Comparison of ENCODE assay signal across 11 cellular contexts in genomic region chr4:153296424-153296823, GRCh38. TPM values are rescaled to one million over a fixed set of nuclear protein-coding genes. Genes with fewer than 3 reads are reported as not detected.
DNase-seq lines count a peak whose midpoint lies in the region; ATAC-seq, FAIRE-seq and TF ChIP-seq lines count a peak whose summit lies in the region.
"Had no signal": no experiment of that assay in that cellular context is flagged by ENCODE, and none has a peak within 500 bp of the region (broad histone marks: within the 10 kb centered on the region; RNA-seq: fewer than 3 reads in every experiment).

No MANE protein-coding gene starts in this region.

- in situ Hi-C loops in HepG2 (cut with HindIII; ENCODE audit: extremely low pct_ligation_motif_present, low pct_unique_long_range_greater_than_20kb): no loop called here

- H3K9me3 ChIP-seq in MG63 (no peaks in the 10 kb centered on the region), esophagus squamous epithelium (peaks cover 0 to 9% (median 0%) of the 10 kb centered on the region in 3 donors), HepG2 (ENCODE audit: low read length) (no peaks in the 10 kb centered on the region), pancreas (no peaks in the 10 kb centered on the region)

- intact Hi-C loops in esophagus squamous epithelium (cut with DNase I) (no loop called here), HepG2 (cut with micrococcal nuclease; ENCODE audit: unreplicated experiment) (no loop called here), pancreas (cut with DNase I) (no loop called here)

- FAIRE-seq in HepG2 (lab: Jason Lieb, UNC) (no peak), pancreas (lab: Jason Lieb, UNC) (no peak)

- H3K9ac ChIP-seq in HepG2 (ENCODE audit: insufficient read depth, low read depth, low read length): no peak overlapping the region

- WGBS in esophagus squamous epithelium, 2 donors: 14 to 27% methylated on average over 4 of the region's 4 CpGs
- 79% methylated on average over 4 of the region's 4 CpGs for WGBS in HepG2 (ENCODE audit: low lambda C conversion rate)
- WGBS in pancreas, 2 donors: 49 to 60% methylated on average over 4 of the region's 4 CpGs

- BruUV-seq in HepG2 (replicated peaks; lab: Mats Ljungman, UMichigan): no TSS peak

- TF ChIP-seq CTCF in esophagus squamous epithelium (IDR thresholded peaks at IDR 0.05) (no peak), HepG2 (CRISPR knock-in tag; IDR thresholded peaks at IDR 0.05) (no peak), pancreas (IDR thresholded peaks at IDR 0.05) (no peak)

- TF ChIP-seq POLR2A in esophagus squamous epithelium (IDR thresholded peaks at IDR 0.05): no peak
- no peak for TF ChIP-seq POLR2A in HepG2 (IDR thresholded peaks at IDR 0.05; ENCODE audit: insufficient read depth in 1 of 2, low read depth in 2 of 2, low read length in 2 of 2)

- POLR2A ChIA-PET in HepG2 (lab: Yijun Ruan, JAX): no interaction called here

- no peaks in the 10 kb centered on the region for H3K27me3 ChIP-seq in MG63
- H3K27me3 ChIP-seq in esophagus squamous epithelium: no peaks in the 10 kb centered on the region
- H3K27me3 ChIP-seq in HepG2 (ENCODE audit: control insufficient read depth in 1 of 2, insufficient read depth in 2 of 2, low read length in 2 of 2): no peaks in the 10 kb centered on the region
- no peaks in the 10 kb centered on the region for H3K27me3 ChIP-seq in pancreas

- H3K4me2 ChIP-seq in HepG2 (ENCODE audit: low read depth, low read length): no peak overlapping the region

- H3K36me3 ChIP-seq in MG63 (no peaks in the 10 kb centered on the region), esophagus squamous epithelium (peaks cover 0 to 41% (median 0%) of the 10 kb centered on the region in 3 donors), HepG2 (replicated peaks in 1 of 2; ENCODE audit: control insufficient read depth in 1 of 2, insufficient read depth in 2 of 2, low read length in 2 of 2) (no peaks in the 10 kb centered on the region), pancreas (peaks cover 0 to 13% (median 0%) of the 10 kb centered on the region in 3 donors)

- peak overlapping the region in 3 of 4 donors; percentile 37 to 76 (median 56) for H3K27ac ChIP-seq in esophagus squamous epithelium
- no peak overlapping the region for H3K27ac ChIP-seq in HepG2 (ENCODE audit: extremely low read length, insufficient read depth, low read length)
- no peak overlapping the region for H3K27ac ChIP-seq in pancreas

- no peaks in the 10 kb centered on the region for H4K20me1 ChIP-seq in HepG2 (ENCODE audit: insufficient read depth, low read length)

- ATAC-seq in HepG2: no peak
- no peak for ATAC-seq in pancreas

- CTCF ChIA-PET in HepG2 (lab: Yijun Ruan, JAX; ENCODE audit: low intra/inter-chr PET ratio, low total read pairs): no interaction called here

- peak; percentile 87 for DNase-seq in AG08395 (ENCODE audit: low spot score)
- DNase-seq in MG63: peak; percentile 17
- DNase-seq in esophagus squamous epithelium (lab: John Stamatoyannopoulos, UW): no peak
- DNase-seq in non-pigmented ciliary epithelial cell (ENCODE audit: low read depth): peak; percentile 6
- DNase-seq in ecto neural progenitor cell (ENCODE audit: low spot score): no peak
- no peak for DNase-seq in pons (ENCODE audit: low spot score)
- no peak for DNase-seq in HepG2 (ENCODE audit: low spot score)
- DNase-seq in pancreas: no peak
- DNase-seq: activated CD4-positive, alpha-beta T cell treated with anti-CD3 and anti-CD28 coated beads, Interleukin-2, amount 10 ng/mL, durations not matched to agents 24 days and 14 days; CD4-positive, CD25-positive, alpha-beta regulatory T cell; NCI-H2227 treated with DMSO at 0.1 percent for 48 hours had no signal

- H3K4me3 ChIP-seq in MG63 (no peak overlapping the region), esophagus squamous epithelium (peak overlapping the region in 3 of 4 donors; percentile 1 to 25 (median 13)), HepG2 (replicated peaks in 1 of 3; ENCODE audit: insufficient read depth in 1 of 3, low read depth in 2 of 3, low read length in 3 of 3) (no peak overlapping the region), pancreas (no peak overlapping the region)

- TF ChIP-seq RAD21 in HepG2 (CRISPR knock-in tag; IDR thresholded peaks at IDR 0.05): no peak

- no peak overlapping the region for H2AFZ ChIP-seq in HepG2 (ENCODE audit: low read length)

- no peak for TF ChIP-seq EP300 in HepG2 (IDR thresholded peaks at IDR 0.05; ENCODE audit: low read depth in 2 of 2, low read length in 2 of 2)
- no peak for TF ChIP-seq EP300 in HepG2 (CRISPR knock-in tag; IDR thresholded peaks at IDR 0.05; ENCODE audit: borderline replicate concordance)

- H3K79me2 ChIP-seq in HepG2 (ENCODE audit: insufficient read depth, low read length): no peaks in the 10 kb centered on the region

- H3K4me1 ChIP-seq in esophagus squamous epithelium (peaks cover 8 to 44% (median 11%) of the 10 kb centered on the region in 3 donors), HepG2 (ENCODE audit: insufficient read depth, low read length) (no peaks in the 10 kb centered on the region), pancreas (no peaks in the 10 kb centered on the region)

TF ChIP-seq in HepG2, 621 proteins besides CTCF, POLR2A, EP300 and RAD21:
- TF ChIP-seq, protein P1, sequence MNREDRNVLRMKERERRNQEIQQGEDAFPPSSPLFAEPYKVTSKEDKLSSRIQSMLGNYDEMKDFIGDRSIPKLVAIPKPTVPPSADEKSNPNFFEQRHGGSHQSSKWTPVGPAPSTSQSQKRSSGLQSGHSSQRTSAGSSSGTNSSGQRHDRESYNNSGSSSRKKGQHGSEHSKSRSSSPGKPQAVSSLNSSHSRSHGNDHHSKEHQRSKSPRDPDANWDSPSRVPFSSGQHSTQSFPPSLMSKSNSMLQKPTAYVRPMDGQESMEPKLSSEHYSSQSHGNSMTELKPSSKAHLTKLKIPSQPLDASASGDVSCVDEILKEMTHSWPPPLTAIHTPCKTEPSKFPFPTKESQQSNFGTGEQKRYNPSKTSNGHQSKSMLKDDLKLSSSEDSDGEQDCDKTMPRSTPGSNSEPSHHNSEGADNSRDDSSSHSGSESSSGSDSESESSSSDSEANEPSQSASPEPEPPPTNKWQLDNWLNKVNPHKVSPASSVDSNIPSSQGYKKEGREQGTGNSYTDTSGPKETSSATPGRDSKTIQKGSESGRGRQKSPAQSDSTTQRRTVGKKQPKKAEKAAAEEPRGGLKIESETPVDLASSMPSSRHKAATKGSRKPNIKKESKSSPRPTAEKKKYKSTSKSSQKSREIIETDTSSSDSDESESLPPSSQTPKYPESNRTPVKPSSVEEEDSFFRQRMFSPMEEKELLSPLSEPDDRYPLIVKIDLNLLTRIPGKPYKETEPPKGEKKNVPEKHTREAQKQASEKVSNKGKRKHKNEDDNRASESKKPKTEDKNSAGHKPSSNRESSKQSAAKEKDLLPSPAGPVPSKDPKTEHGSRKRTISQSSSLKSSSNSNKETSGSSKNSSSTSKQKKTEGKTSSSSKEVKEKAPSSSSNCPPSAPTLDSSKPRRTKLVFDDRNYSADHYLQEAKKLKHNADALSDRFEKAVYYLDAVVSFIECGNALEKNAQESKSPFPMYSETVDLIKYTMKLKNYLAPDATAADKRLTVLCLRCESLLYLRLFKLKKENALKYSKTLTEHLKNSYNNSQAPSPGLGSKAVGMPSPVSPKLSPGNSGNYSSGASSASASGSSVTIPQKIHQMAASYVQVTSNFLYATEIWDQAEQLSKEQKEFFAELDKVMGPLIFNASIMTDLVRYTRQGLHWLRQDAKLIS (CRISPR knock-in tag; IDR thresholded peaks at IDR 0.05): no peak
- no peak for TF ChIP-seq ZNF17 (CRISPR knock-in tag; IDR thresholded peaks at IDR 0.05)
- TF ChIP-seq, protein P2, sequence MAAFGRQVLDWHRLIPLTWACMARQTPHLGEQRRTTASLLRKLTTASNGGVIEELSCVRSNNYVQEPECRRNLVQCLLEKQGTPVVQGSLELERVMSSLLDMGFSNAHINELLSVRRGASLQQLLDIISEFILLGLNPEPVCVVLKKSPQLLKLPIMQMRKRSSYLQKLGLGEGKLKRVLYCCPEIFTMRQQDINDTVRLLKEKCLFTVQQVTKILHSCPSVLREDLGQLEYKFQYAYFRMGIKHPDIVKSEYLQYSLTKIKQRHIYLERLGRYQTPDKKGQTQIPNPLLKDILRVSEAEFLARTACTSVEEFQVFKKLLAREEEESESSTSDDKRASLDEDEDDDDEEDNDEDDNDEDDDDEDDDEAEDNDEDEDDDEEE (CRISPR knock-in tag; IDR thresholded peaks at IDR 0.05): no peak
- TF ChIP-seq PCBP1 (IDR thresholded peaks at IDR 0.05; ENCODE audit: borderline replicate concordance, low read depth, low read length): no peak
- TF ChIP-seq ZFP41 (CRISPR knock-in tag; IDR thresholded peaks at IDR 0.05; ENCODE audit: borderline replicate concordance): no peak
- no peak for TF ChIP-seq ZFP1 (CRISPR knock-in tag; IDR thresholded peaks at IDR 0.05)

RNA-seq across cellular contexts. Expression of gene MND1, which starts 48.1 kb away (rescaled TPM):
- total RNA-seq in MG63 (2014; rRNA removed; shearing (Covaris generic); ENCODE audit: low replicate concordance): 12.3 and 19.4 TPM in 2 replicates
- total RNA-seq in esophagus squamous epithelium: 1 to 10 TPM; 2.3 to 4.2 (median 3.8) TPM
- 30.7 and 40.7 TPM in 2 replicates for total RNA-seq in HepG2 (2016; rRNA removed; fragmentation: Illumina TruSeq; extraction: Trizol)
- total RNA-seq in HepG2 (2016; cell fraction: cytosol; rRNA removed; fragmentation: Illumina TruSeq; extraction: Trizol; ENCODE audit: low read depth): 23.9 and 26.6 TPM in 2 replicates
- total RNA-seq in HepG2 (2016; cell fraction: insoluble cytoplasmic fraction; rRNA removed; fragmentation: Illumina TruSeq; extraction: Trizol): 28.8 and 43.1 TPM in 2 replicates
- total RNA-seq in HepG2 (2016; cell fraction: membrane; rRNA removed; fragmentation: Illumina TruSeq; extraction: Trizol): 27.2 and 33.0 TPM in 2 replicates
- 13.2 and 15.2 TPM in 2 replicates for total RNA-seq in HepG2 (2016; cell fraction: nucleus; rRNA removed; fragmentation: Illumina TruSeq; extraction: Trizol)
- 2.3 and 4.8 TPM in 2 replicates for polyA plus RNA-seq in HepG2 (2011; rRNA removed)
- polyA plus RNA-seq in HepG2 (2011; cell fraction: cytosol; rRNA removed): 1.7 TPM in 2 replicates
- 1.4 and 1.6 TPM in 2 replicates for polyA plus RNA-seq in HepG2 (2011; cell fraction: nucleus; rRNA removed)
- 8.8 and 14.8 TPM in 2 replicates for polyA plus RNA-seq in HepG2 (2012)
- 20.8 and 21.2 TPM in 2 replicates for polyA plus RNA-seq in HepG2 (2016; cell fraction: cytosol; fragmentation: Illumina TruSeq; extraction: Trizol; ENCODE audit: low read depth)
- polyA plus RNA-seq in HepG2 (2016; cell fraction: insoluble cytoplasmic fraction; fragmentation: Illumina TruSeq; extraction: Trizol; ENCODE audit: low read depth): 45.9 and 54.7 TPM in 2 replicates
- 31.4 and 32.2 TPM in 2 replicates for polyA plus RNA-seq in HepG2 (2016; cell fraction: membrane; fragmentation: Illumina TruSeq; extraction: Trizol; ENCODE audit: low read depth)
- polyA plus RNA-seq in HepG2 (2016; cell fraction: nucleus; fragmentation: Illumina TruSeq; extraction: Trizol; ENCODE audit: insufficient read depth, low read depth): 22.1 and 22.4 TPM in 2 replicates
- 0.16 and 0.28 TPM in 2 replicates for polyA minus RNA-seq in HepG2 (2011; rRNA and poly(A)+ RNA removed; ENCODE audit: low replicate concordance)
- 3.8 and 4.7 TPM in 2 replicates for polyA minus RNA-seq in HepG2 (2011; cell fraction: cytosol; rRNA and poly(A)+ RNA removed)
- 2.1 and 3.6 TPM in 2 replicates for polyA minus RNA-seq in HepG2 (2011; cell fraction: nucleus; rRNA and poly(A)+ RNA removed)
- under 1 TPM in 4 of 6 donors, not detected in 2; 0.25 to 0.70 (median 0.33) TPM for total RNA-seq in pancreas
- polyA plus RNA-seq in pancreas: under 1 TPM in 1 of 2 donors, not detected in 1; 0.35 TPM

Comparison
In these comparisons a context has a peak if more than half of its experiments do, and no peak if none do; other contexts are left out.
1. DNase-seq: peak in AG08395 (single experiment), MG63 (single experiment) and non-pigmented ciliary epithelial cell (single experiment); none in esophagus squamous epithelium (single experiment), ecto neural progenitor cell (single experiment), pons (single experiment), HepG2 (single experiment) and pancreas (0 of 6).
2. H3K4me3 ChIP-seq: peak in esophagus squamous epithelium (3 of 4); none in MG63 (single experiment), HepG2 (0 of 3) and pancreas (0 of 4).
3. H3K27ac ChIP-seq: peak in esophagus squamous epithelium (3 of 4); none in HepG2 (single experiment) and pancreas (0 of 4).